Comparison of ENCODE assay signal across 20 cellular contexts in the genomic region with DNA sequence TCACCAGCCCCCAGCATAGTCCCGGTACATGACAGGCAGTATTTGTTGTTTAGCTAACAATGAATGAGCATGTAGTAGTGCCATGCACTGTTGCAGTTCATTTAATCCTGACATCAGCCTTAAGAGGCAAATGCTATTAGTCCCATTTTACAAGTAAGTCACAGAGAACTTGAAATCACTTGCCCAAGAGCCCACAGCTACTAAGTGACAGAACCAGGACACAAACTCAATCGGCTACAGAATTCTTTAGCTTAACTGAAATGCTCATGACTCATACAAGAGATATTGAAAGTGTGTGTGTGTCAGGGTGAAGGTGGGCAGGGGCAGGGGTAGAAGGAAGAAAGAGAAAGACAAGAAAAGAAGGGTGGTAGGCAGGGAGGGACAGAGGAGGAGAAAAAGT. TPM values are rescaled to one million over a fixed set of nuclear protein-coding genes. Genes with fewer than 3 reads are reported as not detected.
DNase-seq lines count a peak whose midpoint lies in the region; ATAC-seq, FAIRE-seq and TF ChIP-seq lines count a peak whose summit lies in the region.
"Had no signal": no experiment of that assay in that cellular context is flagged by ENCODE, and none has a peak within 500 bp of the region (broad histone marks: within the 10 kb centered on the region; RNA-seq: fewer than 3 reads in every experiment).

No MANE protein-coding gene starts in this region.

- peak overlapping the region; percentile 51; the same call in 2 of the 3 replicates for H3K4me2 ChIP-seq in A549

- CTCF ChIA-PET in A549 (lab: Yijun Ruan, JAX) = interaction anchor here (1.3 kb wide), 1 partner anchor 91 kb away, joined by 3 read pairs; no protein-coding TSS in a partner anchor

- TF ChIP-seq RAD21 in A549 (conservative IDR thresholded peaks at IDR 0.05 in 1 of 2, IDR thresholded peaks at IDR 0.05 in 1 of 2) = no peak

- H3K27me3 ChIP-seq in suprapubic skin = peaks cover 13% of the 10 kb centered on the region
- no peaks in the 10 kb centered on the region for H3K27me3 ChIP-seq in stomach
- H3K27me3 ChIP-seq: BLaER1 had no signal

- H3K9me3 ChIP-seq in A549 (no peaks in the 10 kb centered on the region), suprapubic skin (no peaks in the 10 kb centered on the region), stomach (no peaks in the 10 kb centered on the region)
- H3K9me3 ChIP-seq: BLaER1 had no signal

- H3K4me3 ChIP-seq in A549 = no peak overlapping the region
- H3K4me3 ChIP-seq in suprapubic skin = no peak overlapping the region
- no peak overlapping the region for H3K4me3 ChIP-seq in stomach
- H3K4me3 ChIP-seq: BLaER1 had no signal

- intact Hi-C loops in stomach (cut with DNase I; ENCODE audit: low total_unique reads) = no loop called here

- H3K4me1 ChIP-seq in A549 = peaks cover 9% of the 10 kb centered on the region; the same call in 2 of the 3 replicates
- H3K4me1 ChIP-seq in suprapubic skin = no peaks in the 10 kb centered on the region
- no peaks in the 10 kb centered on the region for H3K4me1 ChIP-seq in stomach

- POLR2A ChIA-PET in A549 (lab: Yijun Ruan, JAX) = no interaction called here

- DNase-seq in A549 (ENCODE audit: low read depth in 1 of 2, low spot score in 1 of 2) = no peak
- DNase-seq in HT1080 (ENCODE audit: low read depth) = peak; percentile 41
- DNase-seq in amniotic epithelial cell (ENCODE audit: low read depth) = peak; percentile 4
- DNase-seq in kidney tubule cell (ENCODE audit: low spot score) = peak; percentile 33
- DNase-seq in suprapubic skin (ENCODE audit: low spot score in 2 of 2) = no peak
- no peak for DNase-seq in CD1c-positive myeloid dendritic cell (ENCODE audit: extremely low spot score)
- no peak for DNase-seq in stomach
- DNase-seq in ureter (ENCODE audit: low spot score) = no peak
- DNase-seq: CD8-positive, alpha-beta memory T cell; H9; Kasumi-1; NCI-H1105; NCI-H187; NCI-H226; NCI-H524 treated with DMSO at 0.1 percent for 48 hours had no signal

- 4% methylated on average over 2 of the region's 2 CpGs for WGBS in A549 (ENCODE audit: missing lambda C conversion rate)
- 51% methylated on average over 2 of the region's 2 CpGs for WGBS in suprapubic skin
- 29 to 70% (median 49%) methylated on average over 2 of the region's 2 CpGs for WGBS in stomach, 5 donors

- TF ChIP-seq EP300 in A549 (IDR thresholded peaks at IDR 0.05) (no peak), suprapubic skin (IDR thresholded peaks at IDR 0.05) (no peak), stomach (IDR thresholded peaks at IDR 0.05) (no peak)

- no peak for FAIRE-seq in A549 (lab: Jason Lieb, UNC)

- TF ChIP-seq CTCF in A549 (IDR thresholded peaks at IDR 0.05) (no peak), suprapubic skin (IDR thresholded peaks at IDR 0.05) (no peak), stomach (IDR thresholded peaks at IDR 0.05) (no peak)

- H3K27ac ChIP-seq in A549 (peak overlapping the region; percentile 22 to 66; a peak in 3 of 6 replicates), suprapubic skin (no peak overlapping the region), stomach (no peak overlapping the region)
- H3K27ac ChIP-seq: 22Rv1, BLaER1, RWPE1 had no signal

- no peak for ATAC-seq in A549

- TF ChIP-seq POLR2A in A549 (IDR thresholded peaks at IDR 0.05; ENCODE audit: low read length) (no peak), suprapubic skin (IDR thresholded peaks at IDR 0.05) (no peak), stomach (IDR thresholded peaks at IDR 0.05) (no peak)

- H3K36me3 ChIP-seq in suprapubic skin (no peaks in the 10 kb centered on the region), stomach (no peaks in the 10 kb centered on the region)
- H3K36me3 ChIP-seq: BLaER1 had no signal

TF ChIP-seq in A549, 52 proteins besides CTCF, POLR2A, EP300 and RAD21:
- no peak for TF ChIP-seq RNF2 (IDR thresholded peaks at IDR 0.05; ENCODE audit: borderline replicate concordance, low read depth)
- TF ChIP-seq KDM5A (IDR thresholded peaks at IDR 0.05) = no peak
- no peak for TF ChIP-seq SREBF2 (IDR thresholded peaks at IDR 0.05)
- no peak for TF ChIP-seq HMGXB4 (CRISPR knock-in tag; IDR thresholded peaks at IDR 0.05; ENCODE audit: borderline replicate concordance)
- no peak for TF ChIP-seq MYC (IDR thresholded peaks at IDR 0.05; ENCODE audit: borderline replicate concordance, low read length)
- no peak for TF ChIP-seq HOXA7 (CRISPR knock-in tag; IDR thresholded peaks at IDR 0.05)
- no peak for TF ChIP-seq FOSL2 (IDR thresholded peaks at IDR 0.05)
- 0 out of 2 replicates have a peak, but pooled peaks have one; percentile 12 for TF ChIP-seq FOSL2 (CRISPR knock-in tag; IDR thresholded peaks at IDR 0.05)

RNA-seq across cellular contexts. Expression of gene UNC5CL, which starts 52.7 kb away (rescaled TPM):
- polyA plus RNA-seq in A549 (2011; rRNA removed) (2.2 and 2.8 TPM in 2 replicates), A549 (2017; fragmentation: RNase III; extraction: RNeasy Plus Mini Kit Qiagen cat#74134 plus additional on column Dnase treatment) (0.79 to 1.2 TPM (median 1.1 TPM) in 3 replicates), stomach (10 to 100 TPM in 1 of 3 donors, 1 to 10 TPM in 2; 4.4 to 13.0 (median 9.7) TPM)
- polyA plus RNA-seq in A549 (2012; cell fraction: cytosol; rRNA removed) = 1.2 and 1.5 TPM in 2 replicates
- polyA plus RNA-seq in A549 (2012; cell fraction: nucleus; rRNA removed) = 5.2 and 6.2 TPM in 2 replicates
- 1.2 and 1.3 TPM in 2 replicates for polyA minus RNA-seq in A549 (2011; rRNA and poly(A)+ RNA removed)
- 0.16 and 0.37 TPM in 2 replicates for total RNA-seq in HT1080 (2014; rRNA removed; shearing (Covaris generic))
- polyA plus RNA-seq in HT1080 (2015; cell fraction: cytosol; rRNA removed) = 0.14 and 0.45 TPM in 2 replicates
- polyA plus RNA-seq in HT1080 (2015; cell fraction: nucleus; rRNA removed) = 0.71 and 3.0 TPM in 2 replicates
- total RNA-seq in suprapubic skin (1 to 10 TPM in 2 of 4 donors, under 1 TPM in 2; 0.19 to 6.9 (median 1.4) TPM), stomach (10 to 100 TPM in 4 of 5 donors, 1 to 10 TPM in 1; 2.3 to 84.8 (median 58.3) TPM), ureter (1.6 TPM)

RNA-seq across cellular contexts. Expression of gene TSPO2, which starts 55.9 kb away (rescaled TPM):
- not detected in 2 replicates for polyA plus RNA-seq in A549 (2011; rRNA removed)
- 0.08 and 0.17 TPM in 2 replicates for polyA plus RNA-seq in A549 (2012; cell fraction: cytosol; rRNA removed)
- polyA plus RNA-seq in A549 (2012; cell fraction: nucleus; rRNA removed) = not detected in 2 replicates
- not detected in 3 replicates for polyA plus RNA-seq in A549 (2017; fragmentation: RNase III; extraction: RNeasy Plus Mini Kit Qiagen cat#74134 plus additional on column Dnase treatment)
- polyA minus RNA-seq in A549 (2011; rRNA and poly(A)+ RNA removed) = not detected in 2 replicates
- 0.34 and 0.43 TPM in 2 replicates for total RNA-seq in HT1080 (2014; rRNA removed; shearing (Covaris generic))
- polyA plus RNA-seq in HT1080 (2015; cell fraction: cytosol; rRNA removed) = not detected in 2 replicates
- 0.15 TPM in 1 of 2 replicates, not detected in the other for polyA plus RNA-seq in HT1080 (2015; cell fraction: nucleus; rRNA removed)
- total RNA-seq in suprapubic skin = not detected
- not detected for total RNA-seq in stomach
- polyA plus RNA-seq in stomach = 1 to 10 TPM in 1 of 3 donors, under 1 TPM in 2; 0.15 to 1.4 (median 0.92) TPM
- not detected for total RNA-seq in ureter
- total RNA-seq: CD8-positive, alpha-beta memory T cell; H9; HT-29 had no signal
- polyA plus RNA-seq: CD8-positive, alpha-beta memory T cell; IgD-negative memory B cell had no signal

Comparison
In these comparisons a context has a peak if more than half of its experiments do, and no peak if none do; other contexts are left out.
1. DNase-seq: peak in HT1080 (single experiment), amniotic epithelial cell (single experiment) and kidney tubule cell (single experiment); none in A549 (0 of 2), suprapubic skin (0 of 2), CD1c-positive myeloid dendritic cell (single experiment), stomach (single experiment) and ureter (single experiment).
2. H3K27ac ChIP-seq: peak in A549 (2 of 2); none in suprapubic skin (single experiment) and stomach (0 of 5).